16 cellular contexts compared by ENCODE assay signal in the genomic region with DNA sequence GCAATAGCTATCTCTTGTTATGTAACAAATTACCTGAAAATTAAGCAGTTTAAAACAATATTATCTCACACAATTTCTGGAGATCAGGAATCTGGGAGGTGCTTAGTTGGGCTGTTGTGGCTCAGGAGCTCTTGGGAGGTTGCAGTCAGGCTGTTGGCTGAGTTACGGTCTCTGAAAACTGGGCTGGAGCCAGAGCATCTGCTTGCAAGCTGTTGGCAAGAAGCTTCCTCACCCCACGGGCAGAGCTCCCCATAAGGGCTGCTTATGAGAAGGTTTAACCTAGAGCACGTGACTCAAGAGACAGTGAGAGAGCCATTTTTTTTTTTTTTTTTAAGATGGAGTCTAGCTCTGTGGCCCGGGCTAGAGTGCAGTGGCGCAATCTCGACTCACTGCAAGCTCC.
A peak's percentile ranks its signal among the peaks of the same experiment; 100 is the strongest.
DNase-seq lines count a peak whose midpoint lies in the region; ATAC-seq and TF ChIP-seq lines count a peak whose summit lies in the region.
"Had no signal": no experiment of that assay in that cellular context is flagged by ENCODE, and none has a peak within 500 bp of the region (broad histone marks: within the 10 kb centered on the region; RNA-seq: fewer than 3 reads in every experiment).

No MANE protein-coding gene starts in this region.

- H3K4me2 ChIP-seq in fibroblast of lung (ENCODE audit: extremely low read depth, insufficient read depth, low read length), result no peak overlapping the region

- H3K4me1 ChIP-seq in fibroblast of lung (ENCODE audit: control insufficient read depth, extremely low read depth, insufficient read depth, low read length) (no peaks in the 10 kb centered on the region), mucosa of descending colon (ENCODE audit: low read depth) (no peaks in the 10 kb centered on the region)
- no peaks in the 10 kb centered on the region for H3K4me1 ChIP-seq in naive thymus-derived CD4-positive, alpha-beta T cell (ENCODE audit: control insufficient read depth in 2 of 2, insufficient read depth in 2 of 2, low read length in 2 of 2)
- H3K4me1 ChIP-seq: spleen had no signal

- H3K4me3 ChIP-seq in AG04450 (ENCODE audit: low read depth, low read length) (no peak overlapping the region), fibroblast of lung (replicated peaks in 1 of 4; ENCODE audit: control extremely low read depth in 1 of 4, insufficient read depth in 1 of 4, low read depth in 3 of 4, low read length in 4 of 4) (no peak overlapping the region), mucosa of descending colon (no peak overlapping the region)
- no peak overlapping the region for H3K4me3 ChIP-seq in naive thymus-derived CD4-positive, alpha-beta T cell (ENCODE audit: low read length)
- H3K4me3 ChIP-seq: dorsolateral prefrontal cortex, spleen had no signal

- H3K36me3 ChIP-seq in fibroblast of lung (ENCODE audit: control insufficient read depth, insufficient read depth, low read length), result no peaks in the 10 kb centered on the region
- no peaks in the 10 kb centered on the region for H3K36me3 ChIP-seq in mucosa of descending colon (ENCODE audit: low read depth)
- no peaks in the 10 kb centered on the region for H3K36me3 ChIP-seq in naive thymus-derived CD4-positive, alpha-beta T cell (ENCODE audit: control insufficient read depth in 2 of 3, insufficient read depth in 3 of 3, low read length in 3 of 3)
- H3K36me3 ChIP-seq: neutrophil, spleen had no signal

- H3K27me3 ChIP-seq in AG04450 (ENCODE audit: control insufficient read depth, insufficient read depth, low read length) (no peaks in the 10 kb centered on the region), fibroblast of lung (ENCODE audit: control insufficient read depth, insufficient read depth, low read length) (no peaks in the 10 kb centered on the region)
- H3K27me3 ChIP-seq in naive thymus-derived CD4-positive, alpha-beta T cell (ENCODE audit: control insufficient read depth in 2 of 2, insufficient read depth in 2 of 2, low read length in 2 of 2), result no peaks in the 10 kb centered on the region
- H3K27me3 ChIP-seq: neutrophil, spleen had no signal

- H4K20me1 ChIP-seq in fibroblast of lung (ENCODE audit: control insufficient read depth, extremely low read depth, insufficient read depth, low read length), result no peaks in the 10 kb centered on the region

- peaks cover 0 to 18% (median 6%) of the 10 kb centered on the region in 11 donors for H3K9me3 Mint-ChIP-seq in naive thymus-derived CD4-positive, alpha-beta T cell

- H3K27me3 Mint-ChIP-seq in naive thymus-derived CD4-positive, alpha-beta T cell, result peaks cover 2 to 20% (median 18%) of the 10 kb centered on the region in 5 donors

- no peak for ATAC-seq in mucosa of descending colon
- no peak for ATAC-seq in naive thymus-derived CD4-positive, alpha-beta T cell
- ATAC-seq: activated T-helper 17 cell treated with anti-CD3 and anti-CD28 coated beads, Interleukin-2, amount 50 U/mL, for 72 hours had no signal

- no peak for TF ChIP-seq CTCF in AG04450 (IDR thresholded peaks at IDR 0.05; ENCODE audit: low read depth, low read length)
- no peak for TF ChIP-seq CTCF in fibroblast of lung (conservative IDR thresholded peaks at IDR 0.05 in 1 of 2, IDR thresholded peaks at IDR 0.05 in 1 of 2; ENCODE audit: low read depth in 1 of 2, low read length in 2 of 2)
- no peak for TF ChIP-seq CTCF in mucosa of descending colon (IDR thresholded peaks at IDR 0.05)

- H2AFZ ChIP-seq in fibroblast of lung (ENCODE audit: low read length), result no peak overlapping the region

- no peak overlapping the region for H3K4me3 Mint-ChIP-seq in naive thymus-derived CD4-positive, alpha-beta T cell
- H3K4me3 Mint-ChIP-seq: activated naive CD8-positive, alpha-beta T cell treated with anti-CD3 and anti-CD28 coated beads, Interleukin-2, amount 10 ng/mL, durations not matched to agents 7 days and 5 days; activated T-helper 17 cell treated with anti-CD3 and anti-CD28 coated beads, Interleukin-2, amount 50 U/mL, for 72 hours had no signal

- H3K36me3 Mint-ChIP-seq in naive thymus-derived CD4-positive, alpha-beta T cell, result peaks cover 0 to 5% (median 0%) of the 10 kb centered on the region in 5 donors
- H3K36me3 Mint-ChIP-seq: activated naive CD8-positive, alpha-beta T cell treated with anti-CD3 and anti-CD28 coated beads, Interleukin-2, amount 10 ng/mL, durations not matched to agents 7 days and 5 days had no signal

- no peak overlapping the region for H3K27ac Mint-ChIP-seq in naive thymus-derived CD4-positive, alpha-beta T cell
- H3K27ac Mint-ChIP-seq: activated naive CD8-positive, alpha-beta T cell treated with anti-CD3 and anti-CD28 coated beads, Interleukin-2, amount 10 ng/mL, durations not matched to agents 7 days and 5 days; activated T-helper 17 cell treated with anti-CD3 and anti-CD28 coated beads, Interleukin-2, amount 50 U/mL, for 72 hours had no signal

- POLR2A ChIA-PET in AG04450 (lab: Yijun Ruan, JAX), result interaction anchor here (0.7 kb wide), 1 partner anchor 295 kb away, joined by 4 read pairs; no protein-coding TSS in a partner anchor
- POLR2A ChIA-PET in naive thymus-derived CD4-positive, alpha-beta T cell (lab: Charles Lee), result no interaction called here

- CTCF ChIA-PET in AG04450 (lab: Charles Lee), result no interaction called here
- CTCF ChIA-PET in naive thymus-derived CD4-positive, alpha-beta T cell (lab: Charles Lee), result no interaction called here

- H3K79me2 ChIP-seq in fibroblast of lung (ENCODE audit: control insufficient read depth, insufficient read depth, low read length), result no peaks in the 10 kb centered on the region

- no peak overlapping the region for H3K9ac ChIP-seq in fibroblast of lung (ENCODE audit: insufficient read depth, low read length)

- H3K9me3 ChIP-seq in AG04450 (ENCODE audit: control insufficient read depth, insufficient read depth, low read length) (peaks cover 7% of the 10 kb centered on the region), fibroblast of lung (ENCODE audit: control insufficient read depth, insufficient read depth, low read depth, low read length) (no peaks in the 10 kb centered on the region), mucosa of descending colon (no peaks in the 10 kb centered on the region)
- no peaks in the 10 kb centered on the region for H3K9me3 ChIP-seq in naive thymus-derived CD4-positive, alpha-beta T cell (ENCODE audit: control insufficient read depth in 2 of 3, low read length in 3 of 3)
- H3K9me3 ChIP-seq: neutrophil had no signal

- intact Hi-C loops in mucosa of descending colon (cut with DNase I, micrococcal nuclease), result no loop called here
- intact Hi-C loops in naive thymus-derived CD4-positive, alpha-beta T cell (cut with micrococcal nuclease), result no loop called here

- DNase-seq in AG04450 (ENCODE audit: low read depth, low spot score) (peak; percentile 66), DMS 273 treated with DMSO at 0.1 percent for 48 hours (lab: John Stamatoyannopoulos, UW) (peak; percentile 85), NCI-H2171 treated with DMSO at 0.1 percent for 48 hours (lab: John Stamatoyannopoulos, UW) (peak; percentile 97), fibroblast of lung (ENCODE audit: low read depth in 2 of 2) (peak; percentile 74 to 88), NCI-H1105 (lab: John Stamatoyannopoulos, UW) (no peak), mucosa of descending colon (no peak), NCI-H345 treated with DMSO at 0.1 percent for 48 hours (lab: John Stamatoyannopoulos, UW; ENCODE audit: unreplicated experiment) (no peak)
- no peak for DNase-seq in naive thymus-derived CD4-positive, alpha-beta T cell
- DNase-seq: activated CD4-positive, alpha-beta T cell treated with anti-CD3 and anti-CD28 coated beads for 48 hours; activated naive CD8-positive, alpha-beta T cell treated with anti-CD3 and anti-CD28 coated beads, Interleukin-2, amount 10 ng/mL, durations not matched to agents 7 days and 5 days; dorsolateral prefrontal cortex; NCI-H1417; spleen; stimulated activated CD4-positive, alpha-beta T cell treated with anti-CD3 and anti-CD28 coated beads, Interleukin-4, amount 100 ng/mL, for 4 hours had no signal

- H3K4me1 Mint-ChIP-seq in naive thymus-derived CD4-positive, alpha-beta T cell, result peaks cover 0 to 7% (median 0%) of the 10 kb centered on the region in 7 donors
- H3K4me1 Mint-ChIP-seq: activated T-helper 17 cell treated with anti-CD3 and anti-CD28 coated beads, Interleukin-2, amount 50 U/mL, for 72 hours had no signal

- H3K27ac ChIP-seq in AG04450 (ENCODE audit: low read depth, low read length) (no peak overlapping the region), fibroblast of lung (ENCODE audit: insufficient read depth, low read length) (no peak overlapping the region)
- no peak overlapping the region for H3K27ac ChIP-seq in naive thymus-derived CD4-positive, alpha-beta T cell (ENCODE audit: low read depth, low read length)
- H3K27ac ChIP-seq: dorsolateral prefrontal cortex, neutrophil, spleen had no signal

Comparison
In these comparisons a context has a peak if more than half of its experiments do, and no peak if none do; other contexts are left out.
1. DNase-seq: peak in AG04450 (single experiment), DMS 273 treated with DMSO at 0.1 percent for 48 hours (single experiment), NCI-H2171 treated with DMSO at 0.1 percent for 48 hours (single experiment) and fibroblast of lung (2 of 2); none in NCI-H1105 (single experiment), mucosa of descending colon (0 of 3), NCI-H345 treated with DMSO at 0.1 percent for 48 hours (single experiment) and naive thymus-derived CD4-positive, alpha-beta T cell (0 of 9).